ENCODE assay signal across 1 cellular context in the genomic region with DNA sequence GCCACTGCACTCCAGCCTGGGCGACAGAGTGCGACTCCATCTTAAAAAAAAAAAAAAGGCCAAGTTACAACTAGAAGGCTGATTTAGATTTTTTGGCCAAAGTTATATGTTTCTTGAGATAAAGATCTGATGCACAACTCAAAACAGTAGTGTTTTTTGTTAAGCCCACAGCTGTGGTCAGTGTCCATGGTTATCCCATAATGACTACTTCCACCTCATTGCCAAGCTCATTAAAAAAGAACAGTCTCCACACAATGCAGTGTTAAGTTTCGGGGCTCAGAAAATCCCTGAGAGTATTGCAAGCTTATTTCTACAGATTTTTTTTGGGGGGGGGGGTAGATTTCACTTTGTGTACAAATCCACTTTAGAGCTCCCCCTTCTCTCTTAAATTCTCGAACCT.
TF ChIP-seq lines count a peak whose summit lies in the region.

No MANE protein-coding gene starts in this region.

TF ChIP-seq in SK-N-SH, 30 proteins besides CTCF, POLR2A, EP300 and RAD21 (continued from another document):
- TF ChIP-seq, protein P1, sequence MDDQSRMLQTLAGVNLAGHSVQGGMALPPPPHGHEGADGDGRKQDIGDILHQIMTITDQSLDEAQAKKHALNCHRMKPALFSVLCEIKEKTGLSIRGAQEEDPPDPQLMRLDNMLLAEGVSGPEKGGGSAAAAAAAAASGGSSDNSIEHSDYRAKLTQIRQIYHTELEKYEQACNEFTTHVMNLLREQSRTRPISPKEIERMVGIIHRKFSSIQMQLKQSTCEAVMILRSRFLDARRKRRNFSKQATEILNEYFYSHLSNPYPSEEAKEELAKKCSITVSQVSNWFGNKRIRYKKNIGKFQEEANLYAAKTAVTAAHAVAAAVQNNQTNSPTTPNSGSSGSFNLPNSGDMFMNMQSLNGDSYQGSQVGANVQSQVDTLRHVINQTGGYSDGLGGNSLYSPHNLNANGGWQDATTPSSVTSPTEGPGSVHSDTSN (IDR thresholded peaks at IDR 0.05) = no peak
- TF ChIP-seq FOXJ3 (CRISPR knock-in tag; IDR thresholded peaks at IDR 0.05) = no peak
- TF ChIP-seq, protein P2, sequence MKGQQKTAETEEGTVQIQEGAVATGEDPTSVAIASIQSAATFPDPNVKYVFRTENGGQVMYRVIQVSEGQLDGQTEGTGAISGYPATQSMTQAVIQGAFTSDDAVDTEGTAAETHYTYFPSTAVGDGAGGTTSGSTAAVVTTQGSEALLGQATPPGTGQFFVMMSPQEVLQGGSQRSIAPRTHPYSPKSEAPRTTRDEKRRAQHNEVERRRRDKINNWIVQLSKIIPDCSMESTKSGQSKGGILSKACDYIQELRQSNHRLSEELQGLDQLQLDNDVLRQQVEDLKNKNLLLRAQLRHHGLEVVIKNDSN (IDR thresholded peaks at IDR 0.05; ENCODE audit: borderline replicate concordance, low read depth) = no peak
- TF ChIP-seq SIN3A (IDR thresholded peaks at IDR 0.05; ENCODE audit: borderline replicate concordance, low read depth, low read length) = no peak
TF ChIP-seq in SK-N-SH: peak in this region for 0.
